Comparison of ENCODE assay signal across 1 cellular context in the genomic region with DNA sequence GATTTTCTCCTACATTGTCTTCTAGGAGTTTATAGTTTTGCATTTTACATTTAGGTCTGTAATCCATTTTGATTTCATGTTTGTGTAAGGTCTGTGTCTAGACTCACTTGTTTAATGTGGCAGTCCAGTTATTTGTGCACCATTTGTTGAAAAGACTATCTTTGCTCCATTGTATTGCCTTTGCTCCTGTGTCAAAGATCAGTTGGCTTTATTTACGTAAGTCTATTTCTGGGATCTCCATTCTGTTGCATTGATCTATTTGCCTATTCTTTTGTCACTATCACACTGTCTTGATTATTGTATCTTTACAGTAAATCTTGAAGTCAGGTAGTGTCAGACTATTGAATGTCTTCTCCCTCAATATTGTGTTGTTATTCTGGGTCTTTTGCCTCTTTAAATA.
TF ChIP-seq lines count a peak whose summit lies in the region.

No MANE protein-coding gene starts in this region.

TF ChIP-seq in HepG2, 621 proteins besides CTCF, POLR2A, EP300 and RAD21 (continued from another document):
- TF ChIP-seq YY1 (IDR thresholded peaks at IDR 0.05; ENCODE audit: insufficient read depth, insufficient replicate concordance, low read depth, low read length) (no peak), JUND (CRISPR knock-in tag; IDR thresholded peaks at IDR 0.05) (no peak), MIXL1 (CRISPR knock-in tag; IDR thresholded peaks at IDR 0.05) (0 out of 2 replicates have a peak, but pooled peaks have one; percentile 39), ZNF138 (CRISPR knock-in tag; IDR thresholded peaks at IDR 0.05; ENCODE audit: low read depth) (no peak), NFIC (IDR thresholded peaks at IDR 0.05; ENCODE audit: low read length) (no peak), ZNF616 (CRISPR knock-in tag; IDR thresholded peaks at IDR 0.05; ENCODE audit: low read depth) (no peak), NR2F6 (IDR thresholded peaks at IDR 0.05) (no peak), NR2F6 (CRISPR knock-in tag; IDR thresholded peaks at IDR 0.05) (no peak), CCAR2 (optimal IDR thresholded peaks at IDR 0.05; ENCODE audit: low read depth, low read length) (no peak), SOX13 (IDR thresholded peaks at IDR 0.05) (0 out of 2 replicates have a peak, but pooled peaks have one; percentile 23), SOX13 (CRISPR knock-in tag; conservative IDR thresholded peaks at IDR 0.05 in 1 of 2, IDR thresholded peaks at IDR 0.05 in 1 of 2) (peak in 1 of 2 experiments; percentile 95; a peak in 2 of 4 replicates), NFE2L1 (CRISPR knock-in tag; IDR thresholded peaks at IDR 0.05; ENCODE audit: borderline replicate concordance) (no peak), SOX6 (IDR thresholded peaks at IDR 0.05) (no peak), SOX6 (CRISPR knock-in tag; IDR thresholded peaks at IDR 0.05) (peak; percentile 93), MIER2 (CRISPR knock-in tag; IDR thresholded peaks at IDR 0.05) (no peak), ONECUT2 (CRISPR knock-in tag; IDR thresholded peaks at IDR 0.05) (0 out of 2 replicates have a peak, but pooled peaks have one; percentile 21), ZNF567 (CRISPR knock-in tag; IDR thresholded peaks at IDR 0.05; ENCODE audit: borderline replicate concordance) (no peak), RFX1 (IDR thresholded peaks at IDR 0.05) (no peak), SKI (IDR thresholded peaks at IDR 0.05; ENCODE audit: partially characterized antibody) (peak; percentile 79), ZNF331 (CRISPR knock-in tag; IDR thresholded peaks at IDR 0.05) (no peak), ZNF644 (CRISPR knock-in tag; IDR thresholded peaks at IDR 0.05; ENCODE audit: low read depth) (peak; percentile 73; the same call in 1 of the 2 replicates), FOXA3 (CRISPR knock-in tag; IDR thresholded peaks at IDR 0.05) (peak; percentile 72; the same call in 1 of the 2 replicates), TCF7 (IDR thresholded peaks at IDR 0.05; ENCODE audit: low read depth) (0 out of 2 replicates have a peak, but pooled peaks have one; percentile 13), ZBTB7A (CRISPR knock-in tag; IDR thresholded peaks at IDR 0.05) (no peak), MEF2D (CRISPR knock-in tag; IDR thresholded peaks at IDR 0.05) (peak; percentile 97), FOXK2 (IDR thresholded peaks at IDR 0.05) (no peak), FOXP1 (IDR thresholded peaks at IDR 0.05) (no peak), FOXP1 (CRISPR knock-in tag; IDR thresholded peaks at IDR 0.05) (peak; percentile 49; the same call in 1 of the 2 replicates), SOX5 (CRISPR knock-in tag; IDR thresholded peaks at IDR 0.05; ENCODE audit: borderline replicate concordance) (peak; percentile 87; the same call in 1 of the 2 replicates), NCOA2 (CRISPR knock-in tag; IDR thresholded peaks at IDR 0.05) (peak; percentile 64; the same call in 1 of the 2 replicates), ZSCAN22 (CRISPR knock-in tag; IDR thresholded peaks at IDR 0.05) (no peak)
- TF ChIP-seq, protein P1, sequence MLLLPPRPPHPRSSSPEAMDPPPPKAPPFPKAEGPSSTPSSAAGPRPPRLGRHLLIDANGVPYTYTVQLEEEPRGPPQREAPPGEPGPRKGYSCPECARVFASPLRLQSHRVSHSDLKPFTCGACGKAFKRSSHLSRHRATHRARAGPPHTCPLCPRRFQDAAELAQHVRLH (CRISPR knock-in tag; IDR thresholded peaks at IDR 0.05; ENCODE audit: borderline replicate concordance, low read depth): no peak
- TF ChIP-seq, protein P2, sequence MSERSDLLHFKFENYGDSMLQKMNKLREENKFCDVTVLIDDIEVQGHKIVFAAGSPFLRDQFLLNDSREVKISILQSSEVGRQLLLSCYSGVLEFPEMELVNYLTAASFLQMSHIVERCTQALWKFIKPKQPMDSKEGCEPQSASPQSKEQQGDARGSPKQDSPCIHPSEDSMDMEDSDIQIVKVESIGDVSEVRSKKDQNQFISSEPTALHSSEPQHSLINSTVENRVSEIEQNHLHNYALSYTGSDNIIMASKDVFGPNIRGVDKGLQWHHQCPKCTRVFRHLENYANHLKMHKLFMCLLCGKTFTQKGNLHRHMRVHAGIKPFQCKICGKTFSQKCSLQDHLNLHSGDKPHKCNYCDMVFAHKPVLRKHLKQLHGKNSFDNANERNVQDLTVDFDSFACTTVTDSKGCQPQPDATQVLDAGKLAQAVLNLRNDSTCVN (CRISPR knock-in tag; IDR thresholded peaks at IDR 0.05; ENCODE audit: borderline replicate concordance): no peak
- TF ChIP-seq, protein P3, sequence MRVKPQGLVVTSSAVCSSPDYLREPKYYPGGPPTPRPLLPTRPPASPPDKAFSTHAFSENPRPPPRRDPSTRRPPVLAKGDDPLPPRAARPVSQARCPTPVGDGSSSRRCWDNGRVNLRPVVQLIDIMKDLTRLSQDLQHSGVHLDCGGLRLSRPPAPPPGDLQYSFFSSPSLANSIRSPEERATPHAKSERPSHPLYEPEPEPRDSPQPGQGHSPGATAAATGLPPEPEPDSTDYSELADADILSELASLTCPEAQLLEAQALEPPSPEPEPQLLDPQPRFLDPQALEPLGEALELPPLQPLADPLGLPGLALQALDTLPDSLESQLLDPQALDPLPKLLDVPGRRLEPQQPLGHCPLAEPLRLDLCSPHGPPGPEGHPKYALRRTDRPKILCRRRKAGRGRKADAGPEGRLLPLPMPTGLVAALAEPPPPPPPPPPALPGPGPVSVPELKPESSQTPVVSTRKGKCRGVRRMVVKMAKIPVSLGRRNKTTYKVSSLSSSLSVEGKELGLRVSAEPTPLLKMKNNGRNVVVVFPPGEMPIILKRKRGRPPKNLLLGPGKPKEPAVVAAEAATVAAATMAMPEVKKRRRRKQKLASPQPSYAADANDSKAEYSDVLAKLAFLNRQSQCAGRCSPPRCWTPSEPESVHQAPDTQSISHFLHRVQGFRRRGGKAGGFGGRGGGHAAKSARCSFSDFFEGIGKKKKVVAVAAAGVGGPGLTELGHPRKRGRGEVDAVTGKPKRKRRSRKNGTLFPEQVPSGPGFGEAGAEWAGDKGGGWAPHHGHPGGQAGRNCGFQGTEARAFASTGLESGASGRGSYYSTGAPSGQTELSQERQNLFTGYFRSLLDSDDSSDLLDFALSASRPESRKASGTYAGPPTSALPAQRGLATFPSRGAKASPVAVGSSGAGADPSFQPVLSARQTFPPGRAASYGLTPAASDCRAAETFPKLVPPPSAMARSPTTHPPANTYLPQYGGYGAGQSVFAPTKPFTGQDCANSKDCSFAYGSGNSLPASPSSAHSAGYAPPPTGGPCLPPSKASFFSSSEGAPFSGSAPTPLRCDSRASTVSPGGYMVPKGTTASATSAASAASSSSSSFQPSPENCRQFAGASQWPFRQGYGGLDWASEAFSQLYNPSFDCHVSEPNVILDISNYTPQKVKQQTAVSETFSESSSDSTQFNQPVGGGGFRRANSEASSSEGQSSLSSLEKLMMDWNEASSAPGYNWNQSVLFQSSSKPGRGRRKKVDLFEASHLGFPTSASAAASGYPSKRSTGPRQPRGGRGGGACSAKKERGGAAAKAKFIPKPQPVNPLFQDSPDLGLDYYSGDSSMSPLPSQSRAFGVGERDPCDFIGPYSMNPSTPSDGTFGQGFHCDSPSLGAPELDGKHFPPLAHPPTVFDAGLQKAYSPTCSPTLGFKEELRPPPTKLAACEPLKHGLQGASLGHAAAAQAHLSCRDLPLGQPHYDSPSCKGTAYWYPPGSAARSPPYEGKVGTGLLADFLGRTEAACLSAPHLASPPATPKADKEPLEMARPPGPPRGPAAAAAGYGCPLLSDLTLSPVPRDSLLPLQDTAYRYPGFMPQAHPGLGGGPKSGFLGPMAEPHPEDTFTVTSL (CRISPR knock-in tag; IDR thresholded peaks at IDR 0.05; ENCODE audit: borderline replicate concordance): peak; percentile 81
- TF ChIP-seq, protein P4, sequence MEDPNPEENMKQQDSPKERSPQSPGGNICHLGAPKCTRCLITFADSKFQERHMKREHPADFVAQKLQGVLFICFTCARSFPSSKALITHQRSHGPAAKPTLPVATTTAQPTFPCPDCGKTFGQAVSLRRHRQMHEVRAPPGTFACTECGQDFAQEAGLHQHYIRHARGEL (CRISPR knock-in tag; IDR thresholded peaks at IDR 0.05): no peak
- TF ChIP-seq, protein P5, sequence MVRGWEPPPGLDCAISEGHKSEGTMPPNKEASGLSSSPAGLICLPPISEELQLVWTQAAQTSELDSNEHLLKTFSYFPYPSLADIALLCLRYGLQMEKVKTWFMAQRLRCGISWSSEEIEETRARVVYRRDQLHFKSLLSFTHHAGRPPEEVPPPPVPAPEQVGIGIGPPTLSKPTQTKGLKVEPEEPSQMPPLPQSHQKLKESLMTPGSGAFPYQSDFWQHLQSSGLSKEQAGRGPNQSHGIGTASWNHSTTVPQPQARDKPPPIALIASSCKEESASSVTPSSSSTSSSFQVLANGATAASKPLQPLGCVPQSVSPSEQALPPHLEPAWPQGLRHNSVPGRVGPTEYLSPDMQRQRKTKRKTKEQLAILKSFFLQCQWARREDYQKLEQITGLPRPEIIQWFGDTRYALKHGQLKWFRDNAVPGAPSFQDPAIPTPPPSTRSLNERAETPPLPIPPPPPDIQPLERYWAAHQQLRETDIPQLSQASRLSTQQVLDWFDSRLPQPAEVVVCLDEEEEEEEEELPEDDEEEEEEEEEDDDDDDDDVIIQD (CRISPR knock-in tag; IDR thresholded peaks at IDR 0.05; ENCODE audit: low read depth): peak; percentile 67; the same call in 1 of the 2 replicates
- TF ChIP-seq, protein P6, sequence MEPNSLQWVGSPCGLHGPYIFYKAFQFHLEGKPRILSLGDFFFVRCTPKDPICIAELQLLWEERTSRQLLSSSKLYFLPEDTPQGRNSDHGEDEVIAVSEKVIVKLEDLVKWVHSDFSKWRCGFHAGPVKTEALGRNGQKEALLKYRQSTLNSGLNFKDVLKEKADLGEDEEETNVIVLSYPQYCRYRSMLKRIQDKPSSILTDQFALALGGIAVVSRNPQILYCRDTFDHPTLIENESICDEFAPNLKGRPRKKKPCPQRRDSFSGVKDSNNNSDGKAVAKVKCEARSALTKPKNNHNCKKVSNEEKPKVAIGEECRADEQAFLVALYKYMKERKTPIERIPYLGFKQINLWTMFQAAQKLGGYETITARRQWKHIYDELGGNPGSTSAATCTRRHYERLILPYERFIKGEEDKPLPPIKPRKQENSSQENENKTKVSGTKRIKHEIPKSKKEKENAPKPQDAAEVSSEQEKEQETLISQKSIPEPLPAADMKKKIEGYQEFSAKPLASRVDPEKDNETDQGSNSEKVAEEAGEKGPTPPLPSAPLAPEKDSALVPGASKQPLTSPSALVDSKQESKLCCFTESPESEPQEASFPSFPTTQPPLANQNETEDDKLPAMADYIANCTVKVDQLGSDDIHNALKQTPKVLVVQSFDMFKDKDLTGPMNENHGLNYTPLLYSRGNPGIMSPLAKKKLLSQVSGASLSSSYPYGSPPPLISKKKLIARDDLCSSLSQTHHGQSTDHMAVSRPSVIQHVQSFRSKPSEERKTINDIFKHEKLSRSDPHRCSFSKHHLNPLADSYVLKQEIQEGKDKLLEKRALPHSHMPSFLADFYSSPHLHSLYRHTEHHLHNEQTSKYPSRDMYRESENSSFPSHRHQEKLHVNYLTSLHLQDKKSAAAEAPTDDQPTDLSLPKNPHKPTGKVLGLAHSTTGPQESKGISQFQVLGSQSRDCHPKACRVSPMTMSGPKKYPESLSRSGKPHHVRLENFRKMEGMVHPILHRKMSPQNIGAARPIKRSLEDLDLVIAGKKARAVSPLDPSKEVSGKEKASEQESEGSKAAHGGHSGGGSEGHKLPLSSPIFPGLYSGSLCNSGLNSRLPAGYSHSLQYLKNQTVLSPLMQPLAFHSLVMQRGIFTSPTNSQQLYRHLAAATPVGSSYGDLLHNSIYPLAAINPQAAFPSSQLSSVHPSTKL (CRISPR knock-in tag; IDR thresholded peaks at IDR 0.05): peak; percentile 73
- TF ChIP-seq, protein P7, sequence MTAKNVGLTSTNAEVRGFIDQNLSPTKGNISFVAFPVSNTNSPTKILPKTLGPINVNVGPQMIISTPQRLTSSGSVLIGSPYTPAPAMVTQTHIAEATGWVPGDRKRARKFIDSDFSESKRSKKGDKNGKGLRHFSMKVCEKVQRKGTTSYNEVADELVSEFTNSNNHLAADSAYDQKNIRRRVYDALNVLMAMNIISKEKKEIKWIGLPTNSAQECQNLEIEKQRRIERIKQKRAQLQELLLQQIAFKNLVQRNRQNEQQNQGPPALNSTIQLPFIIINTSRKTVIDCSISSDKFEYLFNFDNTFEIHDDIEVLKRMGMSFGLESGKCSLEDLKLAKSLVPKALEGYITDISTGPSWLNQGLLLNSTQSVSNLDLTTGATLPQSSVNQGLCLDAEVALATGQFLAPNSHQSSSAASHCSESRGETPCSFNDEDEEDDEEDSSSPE (CRISPR knock-in tag; IDR thresholded peaks at IDR 0.05): no peak
